9 cellular contexts compared by ENCODE assay signal in genomic region chr14:28766505-28767238, GRCh38. TPM values are rescaled to one million over a fixed set of nuclear protein-coding genes. Genes with fewer than 3 reads are reported as not detected.
DNase-seq lines count a peak whose midpoint lies in the region; ATAC-seq and TF ChIP-seq lines count a peak whose summit lies in the region.
"Had no signal": no experiment of that assay in that cellular context is flagged by ENCODE, and none has a peak within 500 bp of the region (broad histone marks: within the 10 kb centered on the region; RNA-seq: fewer than 3 reads in every experiment).

Gene FOXG1 (plus strand): TSS chr14:28766787. CDS start chr14:28767280, 493 bp downstream.

- H3K9me3 Mint-ChIP-seq in WTC11, result no peaks in the 10 kb centered on the region

- H3K36me3 Mint-ChIP-seq in WTC11, result no peaks in the 10 kb centered on the region

- H3K4me3 Mint-ChIP-seq in WTC11, result peak within 1 kb of the TSS; percentile 77

- ATAC-seq in WTC11, result peak; percentile 46

- under 1% methylated on average over 73 of the region's 80 CpGs for WGBS in HUES64

- H3K4me1 Mint-ChIP-seq in WTC11, result peaks cover 35% of the 10 kb centered on the region

- no peak for TF ChIP-seq CTCF in WTC11 (IDR thresholded peaks at IDR 0.05)

- no peaks in the 10 kb centered on the region for H3K36me3 ChIP-seq in HUES64 (ENCODE audit: insufficient read depth, low read length)

- peak within 1 kb of the TSS; percentile 48; the same call in 1 of the 2 replicates for H3K9ac ChIP-seq in HUES64 (ENCODE audit: low read depth, low read length)

- H3K27ac ChIP-seq in HUES64 (ENCODE audit: low read depth, low read length) (no peak within 1 kb of the TSS), temporal lobe (ENCODE audit: low read depth, low read length) (peak within 1 kb of the TSS; percentile 91)

- DNase-seq in ELR (ENCODE audit: low read depth) (peak; percentile 61), WTC11 (ENCODE audit: low spot score) (peak; percentile 64), kidney tubule cell (ENCODE audit: low spot score) (no peak), SKM-1 treated with dmso at 0.1 percent for 144 hours (lab: John Stamatoyannopoulos, UW; ENCODE audit: unreplicated experiment) (no peak), GOT3 (lab: John Stamatoyannopoulos, UW) (no peak)

- POLR2A ChIA-PET in WTC11 (lab: Charles Lee), result interaction anchor here (0.6 to 2.7 kb wide), 3 partner anchors 8 to 1394 kb away, joined by 3 to 9 read pairs (median 5); no protein-coding TSS in a partner anchor

- no peak within 1 kb of the TSS for H3K27ac Mint-ChIP-seq in WTC11

- H3K4me3 ChIP-seq in HUES64 (ENCODE audit: low read length) (peak within 1 kb of the TSS; percentile 53), iPS-18c (ENCODE audit: insufficient read depth, low read depth, low read length) (peak within 1 kb of the TSS; percentile 40)

- H3K27me3 ChIP-seq in HUES64 (ENCODE audit: insufficient read depth, low read length), result peaks cover 92% of the 10 kb centered on the region

- peaks cover 97% of the 10 kb centered on the region for H3K27me3 Mint-ChIP-seq in WTC11 (ENCODE audit: low read depth)

- H3K9me3 ChIP-seq in HUES64 (ENCODE audit: insufficient read depth, low read depth, low read length) (no peaks in the 10 kb centered on the region), iPS-18c (ENCODE audit: control insufficient read depth, insufficient read depth, low read length) (no peaks in the 10 kb centered on the region)

- CTCF ChIA-PET in WTC11 (lab: Charles Lee), result interaction anchor here (0.6 to 6.2 kb wide), 8 partner anchors 8 to 1544 kb away, joined by 3 to 60 read pairs (median 4); no protein-coding TSS in a partner anchor

- peaks cover 17% of the 10 kb centered on the region for H3K4me1 ChIP-seq in HUES64 (ENCODE audit: insufficient read depth, low read length)

TF ChIP-seq in WTC11, 78 proteins besides CTCF, POLR2A, EP300 and RAD21:
- no peak for TF ChIP-seq E2F5 (CRISPR knock-in tag; IDR thresholded peaks at IDR 0.05)
- TF ChIP-seq GTF2I (CRISPR knock-in tag; conservative IDR thresholded peaks at IDR 0.05), result no peak
- no peak for TF ChIP-seq ZNF512 (CRISPR knock-in tag; IDR thresholded peaks at IDR 0.05; ENCODE audit: borderline replicate concordance)
- peak; percentile 30 for TF ChIP-seq NFYB (CRISPR knock-in tag; conservative IDR thresholded peaks at IDR 0.05; ENCODE audit: low read depth)
- no peak for TF ChIP-seq NR2C2 (CRISPR knock-in tag; IDR thresholded peaks at IDR 0.05)

RNA-seq across cellular contexts. Expression of gene FOXG1, which starts in this region (rescaled TPM):
- polyA plus RNA-seq in HUES64 (2013, experiment 1 of 2), result 0.10 TPM
- not detected for polyA plus RNA-seq in HUES64 (2013, experiment 2 of 2)
- total RNA-seq in WTC11 (2021) (0.09 to 0.18 TPM (median 0.16 TPM) in 3 replicates), temporal lobe (54.8 TPM)
- total RNA-seq: mononuclear cell had no signal

Comparison
In these comparisons a context has a peak if more than half of its experiments do, and no peak if none do; other contexts are left out.
1. RNA of gene FOXG1 (total RNA-seq): 54.8 TPM in temporal lobe (single experiment); 0.09 to 0.18 TPM in WTC11; every median in the first group is over 10 times any median in the second.
2. Peak in DNase-seq and ATAC-seq in WTC11; RNA of the gene not detected or under 1 TPM.